Comparison of ENCODE assay signal across 1 cellular context in genomic region chr6:23218751-23219150, GRCh38.
TF ChIP-seq lines count a peak whose summit lies in the region.

No MANE protein-coding gene starts in this region.

TF ChIP-seq in H1, 55 proteins besides CTCF, POLR2A, EP300 and RAD21 (continued from another document):
- peak; percentile 94 for TF ChIP-seq NANOG (IDR thresholded peaks at IDR 0.05; ENCODE audit: insufficient read depth, low read depth, low read length, poor library complexity, severe bottlenecking)
- TF ChIP-seq SIN3A (conservative IDR thresholded peaks at IDR 0.05 in 1 of 2, IDR thresholded peaks at IDR 0.05 in 1 of 2; ENCODE audit: low read depth in 1 of 2, low read length in 2 of 2) = peak; percentile 96 to 97
- 0 out of 4 replicates have a peak, but pooled peaks of 1 of the 2 experiments have one; percentile 10 for TF ChIP-seq HDAC2 (IDR thresholded peaks at IDR 0.05; ENCODE audit: borderline replicate concordance in 1 of 2, low read depth in 2 of 2, low read length in 2 of 2)
- no peak for TF ChIP-seq RXRA (IDR thresholded peaks at IDR 0.05; ENCODE audit: insufficient read depth, low read depth, low read length)
- no peak for TF ChIP-seq CHD1 (IDR thresholded peaks at IDR 0.05; ENCODE audit: low read depth, low read length)
- TF ChIP-seq TCF12 (IDR thresholded peaks at IDR 0.05; ENCODE audit: low read depth, low read length) = peak; percentile 85
